Comparison of ENCODE assay signal across 14 cellular contexts in the genomic region with DNA sequence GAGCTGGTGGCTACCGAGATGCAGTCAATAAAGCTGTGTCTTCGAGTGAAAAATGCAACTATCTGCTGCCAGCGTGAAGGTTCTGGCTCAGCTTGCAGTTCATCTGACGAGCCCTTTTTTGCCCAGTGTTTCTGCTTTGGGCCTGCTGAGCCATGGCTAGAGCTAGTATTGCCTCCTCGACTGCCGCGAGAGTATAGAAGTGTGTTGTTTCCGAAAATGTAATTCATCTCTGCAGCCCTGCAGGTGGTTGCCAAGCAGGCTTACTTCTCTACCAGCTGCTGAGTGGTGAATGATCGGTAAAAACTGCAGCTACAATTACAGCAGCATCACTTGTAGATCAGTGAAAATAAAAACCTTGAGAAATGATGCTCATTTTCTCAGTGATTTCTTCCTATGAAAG.
A peak's percentile ranks its signal among the peaks of the same experiment; 100 is the strongest.
DNase-seq lines count a peak whose midpoint lies in the region; ATAC-seq and TF ChIP-seq lines count a peak whose summit lies in the region.
"Had no signal": no experiment of that assay in that cellular context is flagged by ENCODE, and none has a peak within 500 bp of the region (broad histone marks: within the 10 kb centered on the region; RNA-seq: fewer than 3 reads in every experiment).

No MANE protein-coding gene starts in this region.

- peak overlapping the region in 8 of 11 experiments; percentile 11 to 74 (median 38); a peak in 11 of 22 replicates for H3K27ac ChIP-seq in BLaER1 treated with 17β-estradiol and CSF1 and Interleukin-3, amounts not matched to agents 10 nM and 100 nM
- H3K27ac ChIP-seq: parathyroid adenoma had no signal

- H3K36me3 ChIP-seq in BLaER1 treated with 17β-estradiol and CSF1 and Interleukin-3, amounts not matched to agents 10 nM and 100 nM: peaks cover 0 to 4% (median 0%) of the 10 kb centered on the region in 11 experiments; a peak in 1 of 22 replicates

- DNase-seq in NCI-H1105 treated with DMSO at 0.1 percent for 48 hours (lab: John Stamatoyannopoulos, UW) (peak; percentile 65), NCI-H748 (lab: John Stamatoyannopoulos, UW; ENCODE audit: unreplicated experiment) (peak; percentile 77), inferior parietal cortex (ENCODE audit: extremely low spot score) (peak; percentile 55), erythroblast (lab: John Stamatoyannopoulos, UW) (no peak), GM19240 (ENCODE audit: insufficient read length, low spot score) (no peak)
- no peak for DNase-seq in effector CD8-positive, alpha-beta T cell (lab: John Stamatoyannopoulos, UW)
- DNase-seq: activated CD4-positive, alpha-beta T cell treated with anti-CD3 and anti-CD28 coated beads, Interleukin-2, amount 10 ng/mL, durations not matched to agents 7 days and 5 days; GOT3; stimulated activated CD4-positive, alpha-beta T cell treated with anti-CD3 and anti-CD28 coated beads, Interleukin-2, amount 100 ng/mL, for 24 hours had no signal

- peak overlapping the region in 3 of 11 experiments; percentile 8 to 39 (median 15); a peak in 3 of 22 replicates for H3K9ac ChIP-seq in BLaER1 treated with 17β-estradiol and CSF1 and Interleukin-3, amounts not matched to agents 10 nM and 100 nM
- H3K9ac ChIP-seq: parathyroid adenoma had no signal

- H3K4me2 ChIP-seq in BLaER1 treated with 17β-estradiol and CSF1 and Interleukin-3, amounts not matched to agents 10 nM and 100 nM: peak overlapping the region in 9 of 11 experiments; percentile 19 to 50 (median 35); a peak in 16 of 22 replicates

- peaks cover 26 to 55% (median 41%) of the 10 kb centered on the region in 10 experiments for H3K4me1 ChIP-seq in BLaER1 treated with 17β-estradiol and CSF1 and Interleukin-3, amounts not matched to agents 10 nM and 100 nM
- H3K4me1 ChIP-seq: parathyroid adenoma had no signal

- no peak for TF ChIP-seq POLR2A in erythroblast (IDR thresholded peaks at IDR 0.05; ENCODE audit: low read length)

- no peaks in the 10 kb centered on the region for H3K27me3 ChIP-seq in BLaER1 treated with 17β-estradiol and CSF1 and Interleukin-3, amounts not matched to agents 10 nM and 100 nM

- ATAC-seq in HG02571 (IDR thresholded peaks at IDR 0.05; ENCODE audit: unreplicated experiment): no peak
- ATAC-seq: activated T-helper 17 cell treated with anti-CD3 and anti-CD28 coated beads, Interleukin-2, amount 50 U/mL, for 72 hours; stimulated activated effector memory CD8-positive, alpha-beta T cell treated with anti-CD3 and anti-CD28 coated beads, Interleukin-12 subunit alpha, Interleukin-12 subunit beta, amount 100 ng/mL, for 72 hours had no signal

- H3K4me3 ChIP-seq in BLaER1 treated with 17β-estradiol and CSF1 and Interleukin-3, amounts not matched to agents 10 nM and 100 nM: no peak overlapping the region

- no peaks in the 10 kb centered on the region for H3K9me3 ChIP-seq in BLaER1 treated with 17β-estradiol and CSF1 and Interleukin-3, amounts not matched to agents 10 nM and 100 nM (replicated peaks in 1 of 11)

- peaks cover 0 to 45% (median 4%) of the 10 kb centered on the region in 11 experiments; a peak in 10 of 22 replicates for H4K20me1 ChIP-seq in BLaER1 treated with 17β-estradiol and CSF1 and Interleukin-3, amounts not matched to agents 10 nM and 100 nM

Comparison
In these comparisons a context has a peak if more than half of its experiments do, and no peak if none do; other contexts are left out.
1. DNase-seq: peak in NCI-H1105 treated with DMSO at 0.1 percent for 48 hours (single experiment), NCI-H748 (single experiment) and inferior parietal cortex (single experiment); none in erythroblast (0 of 2), effector CD8-positive, alpha-beta T cell (single experiment) and GM19240 (single experiment).